In genomic region chr7:3070908-3071307, GRCh38 we compare ENCODE assay signal across 1 cellular context.
TF ChIP-seq lines count a peak whose summit lies in the region.

No MANE protein-coding gene starts in this region.

TF ChIP-seq in K562, 482 proteins besides CTCF, POLR2A, EP300 and RAD21:
- TF ChIP-seq BCOR (IDR thresholded peaks at IDR 0.05) (0 out of 2 replicates have a peak, but pooled peaks have one; percentile 8), RBM25 (IDR thresholded peaks at IDR 0.05; ENCODE audit: low read depth, low read length, severe bottlenecking) (peak; percentile 39), PHTF2 (CRISPR knock-in tag; IDR thresholded peaks at IDR 0.05) (no peak), SAFB2 (IDR thresholded peaks at IDR 0.05; ENCODE audit: borderline replicate concordance, low read depth, low read length, severe bottlenecking) (no peak), ZNF146 (CRISPR knock-in tag; IDR thresholded peaks at IDR 0.05; ENCODE audit: unreplicated experiment) (peak; percentile 86), BHLHE40 (IDR thresholded peaks at IDR 0.05; ENCODE audit: low read length) (no peak), NCOA2 (IDR thresholded peaks at IDR 0.05; ENCODE audit: partially characterized antibody in 2 of 2) (no peak), ELK3 (CRISPR knock-in tag; IDR thresholded peaks at IDR 0.05) (no peak), ZNF133 (CRISPR knock-in tag; IDR thresholded peaks at IDR 0.05) (no peak)
